In the genomic region with DNA sequence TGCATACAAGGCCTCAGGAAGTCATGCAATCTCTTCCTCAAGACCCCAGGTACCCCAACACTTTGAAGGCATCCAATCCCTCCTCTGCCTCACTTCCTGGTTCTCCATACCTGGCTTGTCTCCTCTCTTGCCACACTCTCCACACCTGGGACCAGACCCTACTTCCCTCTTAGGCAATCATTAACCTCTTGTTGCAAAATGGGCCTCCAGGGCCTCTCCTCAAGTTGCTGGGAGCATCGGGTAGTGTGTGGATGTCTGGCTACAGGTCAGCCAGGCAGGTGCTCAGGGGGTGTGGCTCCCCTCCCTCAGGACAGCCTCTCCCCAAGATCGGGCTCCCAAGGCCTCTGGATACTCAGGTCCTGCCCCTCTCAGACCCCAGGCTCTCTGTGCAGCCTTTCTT, we compare ENCODE assay signal across 1 cellular context.
TF ChIP-seq lines count a peak whose summit lies in the region.

No MANE protein-coding gene starts in this region.

TF ChIP-seq in GM23338, 12 proteins besides CTCF, POLR2A, EP300 and RAD21 (continued from another document):
- no peak for TF ChIP-seq POLR2AphosphoS5 (IDR thresholded peaks at IDR 0.05; ENCODE audit: low read depth)
- TF ChIP-seq, protein P1, sequence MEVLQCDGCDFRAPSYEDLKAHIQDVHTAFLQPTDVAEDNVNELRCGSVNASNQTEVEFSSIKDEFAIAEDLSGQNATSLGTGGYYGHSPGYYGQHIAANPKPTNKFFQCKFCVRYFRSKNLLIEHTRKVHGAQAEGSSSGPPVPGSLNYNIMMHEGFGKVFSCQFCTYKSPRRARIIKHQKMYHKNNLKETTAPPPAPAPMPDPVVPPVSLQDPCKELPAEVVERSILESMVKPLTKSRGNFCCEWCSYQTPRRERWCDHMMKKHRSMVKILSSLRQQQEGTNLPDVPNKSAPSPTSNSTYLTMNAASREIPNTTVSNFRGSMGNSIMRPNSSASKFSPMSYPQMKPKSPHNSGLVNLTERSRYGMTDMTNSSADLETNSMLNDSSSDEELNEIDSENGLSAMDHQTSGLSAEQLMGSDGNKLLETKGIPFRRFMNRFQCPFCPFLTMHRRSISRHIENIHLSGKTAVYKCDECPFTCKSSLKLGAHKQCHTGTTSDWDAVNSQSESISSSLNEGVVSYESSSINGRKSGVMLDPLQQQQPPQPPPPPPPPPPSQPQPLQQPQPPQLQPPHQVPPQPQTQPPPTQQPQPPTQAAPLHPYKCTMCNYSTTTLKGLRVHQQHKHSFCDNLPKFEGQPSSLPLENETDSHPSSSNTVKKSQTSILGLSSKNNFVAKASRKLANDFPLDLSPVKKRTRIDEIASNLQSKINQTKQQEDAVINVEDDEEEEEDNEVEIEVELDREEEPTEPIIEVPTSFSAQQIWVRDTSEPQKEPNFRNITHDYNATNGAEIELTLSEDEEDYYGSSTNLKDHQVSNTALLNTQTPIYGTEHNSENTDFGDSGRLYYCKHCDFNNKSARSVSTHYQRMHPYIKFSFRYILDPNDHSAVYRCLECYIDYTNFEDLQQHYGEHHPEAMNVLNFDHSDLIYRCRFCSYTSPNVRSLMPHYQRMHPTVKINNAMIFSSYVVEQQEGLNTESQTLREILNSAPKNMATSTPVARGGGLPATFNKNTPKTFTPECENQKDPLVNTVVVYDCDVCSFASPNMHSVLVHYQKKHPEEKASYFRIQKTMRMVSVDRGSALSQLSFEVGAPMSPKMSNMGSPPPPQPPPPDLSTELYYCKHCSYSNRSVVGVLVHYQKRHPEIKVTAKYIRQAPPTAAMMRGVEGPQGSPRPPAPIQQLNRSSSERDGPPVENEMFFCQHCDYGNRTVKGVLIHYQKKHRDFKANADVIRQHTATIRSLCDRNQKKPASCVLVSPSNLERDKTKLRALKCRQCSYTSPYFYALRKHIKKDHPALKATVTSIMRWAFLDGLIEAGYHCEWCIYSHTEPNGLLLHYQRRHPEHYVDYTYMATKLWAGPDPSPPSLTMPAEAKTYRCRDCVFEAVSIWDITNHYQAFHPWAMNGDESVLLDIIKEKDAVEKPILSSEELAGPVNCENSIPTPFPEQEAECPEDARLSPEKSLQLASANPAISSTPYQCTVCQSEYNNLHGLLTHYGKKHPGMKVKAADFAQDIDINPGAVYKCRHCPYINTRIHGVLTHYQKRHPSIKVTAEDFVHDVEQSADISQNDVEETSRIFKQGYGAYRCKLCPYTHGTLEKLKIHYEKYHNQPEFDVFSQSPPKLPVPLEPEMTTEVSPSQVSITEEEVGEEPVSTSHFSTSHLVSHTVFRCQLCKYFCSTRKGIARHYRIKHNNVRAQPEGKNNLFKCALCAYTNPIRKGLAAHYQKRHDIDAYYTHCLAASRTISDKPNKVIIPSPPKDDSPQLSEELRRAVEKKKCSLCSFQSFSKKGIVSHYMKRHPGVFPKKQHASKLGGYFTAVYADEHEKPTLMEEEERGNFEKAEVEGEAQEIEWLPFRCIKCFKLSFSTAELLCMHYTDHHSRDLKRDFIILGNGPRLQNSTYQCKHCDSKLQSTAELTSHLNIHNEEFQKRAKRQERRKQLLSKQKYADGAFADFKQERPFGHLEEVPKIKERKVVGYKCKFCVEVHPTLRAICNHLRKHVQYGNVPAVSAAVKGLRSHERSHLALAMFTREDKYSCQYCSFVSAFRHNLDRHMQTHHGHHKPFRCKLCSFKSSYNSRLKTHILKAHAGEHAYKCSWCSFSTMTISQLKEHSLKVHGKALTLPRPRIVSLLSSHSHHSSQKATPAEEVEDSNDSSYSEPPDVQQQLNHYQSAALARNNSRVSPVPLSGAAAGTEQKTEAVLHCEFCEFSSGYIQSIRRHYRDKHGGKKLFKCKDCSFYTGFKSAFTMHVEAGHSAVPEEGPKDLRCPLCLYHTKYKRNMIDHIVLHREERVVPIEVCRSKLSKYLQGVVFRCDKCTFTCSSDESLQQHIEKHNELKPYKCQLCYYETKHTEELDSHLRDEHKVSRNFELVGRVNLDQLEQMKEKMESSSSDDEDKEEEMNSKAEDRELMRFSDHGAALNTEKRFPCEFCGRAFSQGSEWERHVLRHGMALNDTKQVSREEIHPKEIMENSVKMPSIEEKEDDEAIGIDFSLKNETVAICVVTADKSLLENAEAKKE (CRISPR knock-in tag; IDR thresholded peaks at IDR 0.05) = no peak
